13 cellular contexts compared by ENCODE assay signal in the genomic region with DNA sequence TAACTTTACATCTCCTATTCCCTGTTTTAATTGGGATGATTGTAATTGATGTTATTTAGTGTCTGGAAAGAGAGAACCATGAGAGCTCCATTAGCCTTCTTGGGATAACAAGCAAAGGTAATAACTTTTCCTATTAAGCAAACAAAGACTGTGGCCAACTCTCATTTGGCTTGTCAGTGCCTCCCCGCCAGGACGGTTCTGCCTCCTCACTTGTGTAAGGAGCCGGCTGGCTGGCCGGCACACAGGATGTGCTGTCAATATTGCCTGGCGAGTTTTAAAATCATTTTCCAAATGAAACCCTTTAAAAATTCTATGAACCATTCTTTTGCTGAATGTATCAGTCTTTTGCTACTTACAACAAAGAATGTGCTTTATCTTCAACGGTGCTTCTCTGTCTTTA.
DNase-seq lines count a peak whose midpoint lies in the region; ATAC-seq, FAIRE-seq and TF ChIP-seq lines count a peak whose summit lies in the region.
"Had no signal": no experiment of that assay in that cellular context is flagged by ENCODE, and none has a peak within 500 bp of the region (broad histone marks: within the 10 kb centered on the region; RNA-seq: fewer than 3 reads in every experiment).

No MANE protein-coding gene starts in this region.

- 0 out of 2 replicates have a peak overlapping the region, but pooled peaks have one; percentile 7 for H3K9ac ChIP-seq in SU-DHL-6 (ENCODE audit: low read length)

- TF ChIP-seq CTCF in SU-DHL-6 (IDR thresholded peaks at IDR 0.05; ENCODE audit: insufficient read depth, low read length, poor library complexity, severe bottlenecking) (no peak), nephron (IDR thresholded peaks at IDR 0.05; ENCODE audit: unreplicated experiment in 3 of 3) (no peak), esophagus squamous epithelium (IDR thresholded peaks at IDR 0.05) (no peak)

- WGBS in esophagus squamous epithelium, 2 donors: 32 to 35% methylated on average over 6 of the region's 6 CpGs

- H3K36me3 ChIP-seq in SU-DHL-6 (ENCODE audit: low read length): no peaks in the 10 kb centered on the region
- no peaks in the 10 kb centered on the region for H3K36me3 ChIP-seq in esophagus squamous epithelium
- H3K36me3 ChIP-seq: suprapubic skin had no signal

- no peaks in the 10 kb centered on the region for H3K27me3 Mint-ChIP-seq in nephron (ENCODE audit: low read depth)
- H3K27me3 Mint-ChIP-seq: activated naive CD4-positive, alpha-beta T cell treated with anti-CD3 and anti-CD28 coated beads, Interleukin-2, amount 50 U/mL, for 24 hours; memory B cell had no signal

- peaks cover 4% of the 10 kb centered on the region for H3K36me3 Mint-ChIP-seq in nephron (ENCODE audit: low read depth)
- H3K36me3 Mint-ChIP-seq: activated naive CD4-positive, alpha-beta T cell treated with anti-CD3 and anti-CD28 coated beads, Interleukin-2, amount 50 U/mL, for 24 hours; memory B cell had no signal

- no peaks in the 10 kb centered on the region for H4K20me1 ChIP-seq in SU-DHL-6 (ENCODE audit: low read depth, low read length)

- peaks cover 17% of the 10 kb centered on the region for H3K4me1 Mint-ChIP-seq in nephron
- H3K4me1 Mint-ChIP-seq: activated naive CD4-positive, alpha-beta T cell treated with anti-CD3 and anti-CD28 coated beads, Interleukin-2, amount 50 U/mL, for 24 hours had no signal

- H2AFZ ChIP-seq in SU-DHL-6 (ENCODE audit: low read depth, low read length, severe bottlenecking): peak overlapping the region; percentile 46

- intact Hi-C loops in esophagus squamous epithelium (cut with DNase I): no loop called here

- H3K9me3 ChIP-seq in SU-DHL-6 (ENCODE audit: insufficient read depth, low read length) (no peaks in the 10 kb centered on the region), esophagus squamous epithelium (no peaks in the 10 kb centered on the region)
- H3K9me3 ChIP-seq: suprapubic skin had no signal

- no peaks in the 10 kb centered on the region for H3K79me2 ChIP-seq in SU-DHL-6 (ENCODE audit: insufficient read depth, low read length)

- H3K4me3 Mint-ChIP-seq in nephron: peak overlapping the region in 2 of 3 experiments; percentile 31 to 53
- H3K4me3 Mint-ChIP-seq: activated naive CD4-positive, alpha-beta T cell treated with anti-CD3 and anti-CD28 coated beads, Interleukin-2, amount 50 U/mL, for 24 hours; memory B cell had no signal

- no peaks in the 10 kb centered on the region for H3K27me3 ChIP-seq in SU-DHL-6 (ENCODE audit: low read length)
- no peaks in the 10 kb centered on the region for H3K27me3 ChIP-seq in esophagus squamous epithelium
- H3K27me3 ChIP-seq: suprapubic skin had no signal

- DNase-seq in COR-L47 (lab: John Stamatoyannopoulos, UW) (peak; percentile 79), NCI-H1105 (lab: John Stamatoyannopoulos, UW) (peak; percentile 67), esophagus squamous epithelium (lab: John Stamatoyannopoulos, UW) (no peak), HTR-8/SVneo (ENCODE audit: insufficient read length, low spot score) (no peak)
- no peak for DNase-seq in activated effector memory CD4-positive, alpha-beta T cell treated with anti-CD3 and anti-CD28 coated beads, Interleukin-2, amount 50 U/mL, for 16 hours
- DNase-seq: effector memory CD4-positive, alpha-beta T cell had no signal

- H3K4me2 ChIP-seq in SU-DHL-6 (ENCODE audit: low read depth, low read length, poor library complexity, severe bottlenecking): peak overlapping the region; percentile 57

- no peaks in the 10 kb centered on the region for H3K9me2 ChIP-seq in SU-DHL-6 (replicated peaks; ENCODE audit: insufficient read depth, low read length)

- ATAC-seq in SK-N-SH treated with all-trans-retinoic acid at 6 μM for 48 hours: no peak

- H3K27ac ChIP-seq in SU-DHL-6 (ENCODE audit: low read depth, low read length) (peak overlapping the region; percentile 70), esophagus squamous epithelium (no peak overlapping the region)
- H3K27ac ChIP-seq: suprapubic skin had no signal

- H3K4me1 ChIP-seq in esophagus squamous epithelium: no peaks in the 10 kb centered on the region
- H3K4me1 ChIP-seq: suprapubic skin had no signal

- no peak overlapping the region for H3K4me3 ChIP-seq in SU-DHL-6 (ENCODE audit: insufficient read depth, low read length, poor library complexity, severe bottlenecking)
- H3K4me3 ChIP-seq in esophagus squamous epithelium: no peak overlapping the region
- H3K4me3 ChIP-seq: suprapubic skin had no signal

- H3F3A ChIP-seq in SU-DHL-6 (ENCODE audit: insufficient read depth): no peaks in the 10 kb centered on the region

- no peaks in the 10 kb centered on the region for H3K9me3 Mint-ChIP-seq in nephron
- H3K9me3 Mint-ChIP-seq: activated naive CD4-positive, alpha-beta T cell treated with anti-CD3 and anti-CD28 coated beads, Interleukin-2, amount 50 U/mL, for 24 hours had no signal

- H3K27ac Mint-ChIP-seq in nephron: peak overlapping the region; percentile 54 to 83 (median 56)
- H3K27ac Mint-ChIP-seq: activated naive CD4-positive, alpha-beta T cell treated with anti-CD3 and anti-CD28 coated beads, Interleukin-2, amount 50 U/mL, for 24 hours; memory B cell had no signal

- no peak for FAIRE-seq in HTR-8/SVneo (lab: Jason Lieb, UNC)
- FAIRE-seq: bronchial epithelial cell had no signal

- TF ChIP-seq POLR2A in esophagus squamous epithelium (IDR thresholded peaks at IDR 0.05): no peak

TF ChIP-seq in SK-N-SH treated with all-trans-retinoic acid at 6 μM for 48 hours, 23 proteins besides CTCF, POLR2A, EP300 and RAD21:
- TF ChIP-seq, protein P1, sequence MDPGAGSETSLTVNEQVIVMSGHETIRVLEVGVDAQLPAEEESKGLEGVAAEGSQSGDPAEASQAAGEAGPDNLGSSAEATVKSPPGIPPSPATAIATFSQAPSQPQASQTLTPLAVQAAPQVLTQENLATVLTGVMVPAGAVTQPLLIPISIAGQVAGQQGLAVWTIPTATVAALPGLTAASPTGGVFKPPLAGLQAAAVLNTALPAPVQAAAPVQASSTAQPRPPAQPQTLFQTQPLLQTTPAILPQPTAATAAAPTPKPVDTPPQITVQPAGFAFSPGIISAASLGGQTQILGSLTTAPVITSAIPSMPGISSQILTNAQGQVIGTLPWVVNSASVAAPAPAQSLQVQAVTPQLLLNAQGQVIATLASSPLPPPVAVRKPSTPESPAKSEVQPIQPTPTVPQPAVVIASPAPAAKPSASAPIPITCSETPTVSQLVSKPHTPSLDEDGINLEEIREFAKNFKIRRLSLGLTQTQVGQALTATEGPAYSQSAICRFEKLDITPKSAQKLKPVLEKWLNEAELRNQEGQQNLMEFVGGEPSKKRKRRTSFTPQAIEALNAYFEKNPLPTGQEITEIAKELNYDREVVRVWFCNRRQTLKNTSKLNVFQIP (CRISPR knock-in tag; IDR thresholded peaks at IDR 0.05; ENCODE audit: borderline replicate concordance, low read depth): no peak
- TF ChIP-seq CSDC2 (CRISPR knock-in tag; IDR thresholded peaks at IDR 0.05): no peak
- no peak for TF ChIP-seq TOX (CRISPR knock-in tag; IDR thresholded peaks at IDR 0.05; ENCODE audit: borderline replicate concordance)
- no peak for TF ChIP-seq ISL1 (CRISPR knock-in tag; IDR thresholded peaks at IDR 0.05)
- no peak for TF ChIP-seq SNAI2 (CRISPR knock-in tag; IDR thresholded peaks at IDR 0.05)
- no peak for TF ChIP-seq ZFP30 (CRISPR knock-in tag; IDR thresholded peaks at IDR 0.05)
- no peak for TF ChIP-seq ARNTL (CRISPR knock-in tag; IDR thresholded peaks at IDR 0.05; ENCODE audit: borderline replicate concordance, low read depth)
- TF ChIP-seq, protein P2, sequence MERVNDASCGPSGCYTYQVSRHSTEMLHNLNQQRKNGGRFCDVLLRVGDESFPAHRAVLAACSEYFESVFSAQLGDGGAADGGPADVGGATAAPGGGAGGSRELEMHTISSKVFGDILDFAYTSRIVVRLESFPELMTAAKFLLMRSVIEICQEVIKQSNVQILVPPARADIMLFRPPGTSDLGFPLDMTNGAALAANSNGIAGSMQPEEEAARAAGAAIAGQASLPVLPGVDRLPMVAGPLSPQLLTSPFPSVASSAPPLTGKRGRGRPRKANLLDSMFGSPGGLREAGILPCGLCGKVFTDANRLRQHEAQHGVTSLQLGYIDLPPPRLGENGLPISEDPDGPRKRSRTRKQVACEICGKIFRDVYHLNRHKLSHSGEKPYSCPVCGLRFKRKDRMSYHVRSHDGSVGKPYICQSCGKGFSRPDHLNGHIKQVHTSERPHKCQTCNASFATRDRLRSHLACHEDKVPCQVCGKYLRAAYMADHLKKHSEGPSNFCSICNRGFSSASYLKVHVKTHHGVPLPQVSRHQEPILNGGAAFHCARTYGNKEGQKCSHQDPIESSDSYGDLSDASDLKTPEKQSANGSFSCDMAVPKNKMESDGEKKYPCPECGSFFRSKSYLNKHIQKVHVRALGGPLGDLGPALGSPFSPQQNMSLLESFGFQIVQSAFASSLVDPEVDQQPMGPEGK (CRISPR knock-in tag; IDR thresholded peaks at IDR 0.05; ENCODE audit: borderline replicate concordance): no peak
- TF ChIP-seq TCF4 (CRISPR knock-in tag; IDR thresholded peaks at IDR 0.05; ENCODE audit: borderline replicate concordance): no peak
- TF ChIP-seq ZNF565 (CRISPR knock-in tag; conservative IDR thresholded peaks at IDR 0.05; ENCODE audit: low read depth): no peak
- no peak for TF ChIP-seq ESRRG (CRISPR knock-in tag; IDR thresholded peaks at IDR 0.05)
- no peak for TF ChIP-seq GLIS3 (CRISPR knock-in tag; IDR thresholded peaks at IDR 0.05)
- TF ChIP-seq PPARA (CRISPR knock-in tag; IDR thresholded peaks at IDR 0.05; ENCODE audit: borderline replicate concordance): no peak
- no peak for TF ChIP-seq BACH2 (CRISPR knock-in tag; IDR thresholded peaks at IDR 0.05; ENCODE audit: borderline replicate concordance)
- TF ChIP-seq RARB (CRISPR knock-in tag; IDR thresholded peaks at IDR 0.05): no peak
- no peak for TF ChIP-seq OSR1 (CRISPR knock-in tag; IDR thresholded peaks at IDR 0.05)
- no peak for TF ChIP-seq ZNF8 (CRISPR knock-in tag; IDR thresholded peaks at IDR 0.05)
- no peak for TF ChIP-seq ZNF70 (CRISPR knock-in tag; IDR thresholded peaks at IDR 0.05)

Comparison
In these comparisons a context has a peak if more than half of its experiments do, and no peak if none do; other contexts are left out.
1. DNase-seq: peak in COR-L47 (single experiment) and NCI-H1105 (single experiment); none in esophagus squamous epithelium (single experiment), HTR-8/SVneo (single experiment) and activated effector memory CD4-positive, alpha-beta T cell treated with anti-CD3 and anti-CD28 coated beads, Interleukin-2, amount 50 U/mL, for 16 hours (single experiment).